In the genomic region with DNA sequence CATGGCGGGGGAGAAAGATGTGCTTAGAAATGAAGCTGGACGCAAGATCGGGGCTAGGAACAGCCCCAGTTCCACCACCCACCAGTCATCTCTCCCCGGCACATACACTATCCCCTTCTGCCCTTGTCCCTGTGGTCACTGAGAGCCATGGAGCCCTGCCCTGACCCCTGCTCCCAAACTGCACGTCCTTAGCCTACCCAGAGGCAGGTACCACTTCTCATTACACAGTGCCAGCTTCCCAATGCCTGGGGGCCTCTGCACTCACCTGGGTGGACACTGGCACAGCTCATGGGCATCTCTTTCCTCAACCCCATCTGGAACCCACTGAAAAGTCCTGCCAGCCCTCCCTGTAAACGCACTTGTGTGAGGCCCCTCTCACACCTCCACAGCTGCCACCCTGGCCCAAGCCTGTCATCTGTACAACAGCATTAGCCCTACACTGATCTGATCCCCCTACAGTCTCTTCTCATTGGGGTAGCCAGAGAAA, we compare ENCODE assay signal across 13 cellular contexts.
"Had no signal": no experiment of that assay in that cellular context is flagged by ENCODE, and none has a peak within 500 bp of the region (broad histone marks: within the 10 kb centered on the region; RNA-seq: fewer than 3 reads in every experiment).

No MANE protein-coding gene starts in this region.

- H3K4me3 ChIP-seq: ascending aorta, cardiac muscle cell, gastroesophageal sphincter, ovary, thyroid gland, vagina had no signal

- H3K9me3 ChIP-seq: ascending aorta, gastroesophageal sphincter, ovary, thyroid gland, vagina had no signal

- H3K27ac Mint-ChIP-seq: naive B cell had no signal

- H3K36me3 Mint-ChIP-seq: naive B cell had no signal

- H3K4me1 Mint-ChIP-seq: naive B cell had no signal

- DNase-seq: activated CD4-positive, alpha-beta T cell treated with anti-CD3 and anti-CD28 coated beads, Interleukin-2, amount 50 U/mL, for 48 hours; activated CD4-positive, CD25-positive, alpha-beta regulatory T cell treated with anti-CD3 and anti-CD28 coated beads, Interleukin-2, amount 50 U/mL, for 72 hours; cortex of kidney; effector memory CD4-positive, alpha-beta T cell; kidney glomerular epithelial cell; naive B cell; T-helper 9 cell; thyroid gland had no signal

- H3K4me1 ChIP-seq: ascending aorta, thyroid gland, vagina had no signal

- H3K27me3 ChIP-seq: ascending aorta, cardiac muscle cell, ovary, thyroid gland, vagina had no signal

- H3K36me3 ChIP-seq: ascending aorta, cardiac muscle cell, gastroesophageal sphincter, ovary, thyroid gland, vagina had no signal

- ATAC-seq: gastroesophageal sphincter had no signal

- H3K4me3 Mint-ChIP-seq: naive B cell had no signal

- H3K27ac ChIP-seq: ascending aorta, cardiac muscle cell, gastroesophageal sphincter, ovary, thyroid gland, vagina had no signal
